ENCODE assay signal across 8 cellular contexts in the genomic region with DNA sequence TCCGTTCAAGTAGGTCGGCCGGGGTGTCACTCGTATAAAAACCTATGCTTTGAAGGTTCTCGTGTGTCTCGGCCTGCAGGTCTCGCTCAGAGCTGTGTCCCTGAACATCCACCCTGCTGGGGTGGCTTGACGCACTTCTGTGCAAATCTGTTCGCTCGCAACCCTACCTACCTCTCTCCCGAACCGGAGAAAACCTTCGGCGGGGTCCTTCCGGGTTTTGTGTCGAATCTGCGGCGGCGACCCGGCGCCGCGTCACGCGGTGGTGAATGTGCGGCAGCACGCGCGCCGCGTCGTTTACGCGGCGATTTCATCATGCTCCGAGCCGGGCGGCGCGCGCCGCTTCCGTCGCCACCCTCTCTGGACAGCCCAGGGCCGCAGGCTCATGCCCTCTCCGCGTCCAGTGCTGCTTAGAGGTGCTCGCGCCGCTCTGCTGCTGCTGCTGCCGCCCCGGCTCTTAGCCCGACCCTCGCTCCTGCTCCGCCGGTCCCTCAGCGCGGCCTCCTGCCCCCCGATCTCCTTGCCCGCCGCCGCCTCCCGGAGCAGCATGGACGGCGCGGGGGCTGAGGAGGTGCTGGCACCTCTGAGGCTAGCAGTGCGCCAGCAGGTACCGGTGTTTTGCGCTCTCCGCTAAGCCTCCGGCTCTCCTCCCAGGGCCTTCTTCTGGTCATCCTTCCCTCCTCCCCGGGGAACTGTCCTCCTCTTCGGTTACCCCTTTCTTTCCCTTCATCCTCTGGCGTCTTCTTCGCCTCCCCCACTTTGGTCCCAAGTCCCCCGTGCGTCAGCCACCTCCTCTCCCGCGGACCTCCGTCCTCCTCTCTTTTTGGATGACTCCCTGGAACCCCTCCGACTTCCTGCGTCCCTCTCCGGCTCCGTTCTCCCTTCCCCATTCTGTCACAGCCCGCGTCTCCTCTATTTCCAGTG. TPM values are rescaled to one million over a fixed set of nuclear protein-coding genes. Genes with fewer than 3 reads are reported as not detected.
DNase-seq lines count a peak whose midpoint lies in the region; ATAC-seq lines count a peak whose summit lies in the region.

A gene with protein sequence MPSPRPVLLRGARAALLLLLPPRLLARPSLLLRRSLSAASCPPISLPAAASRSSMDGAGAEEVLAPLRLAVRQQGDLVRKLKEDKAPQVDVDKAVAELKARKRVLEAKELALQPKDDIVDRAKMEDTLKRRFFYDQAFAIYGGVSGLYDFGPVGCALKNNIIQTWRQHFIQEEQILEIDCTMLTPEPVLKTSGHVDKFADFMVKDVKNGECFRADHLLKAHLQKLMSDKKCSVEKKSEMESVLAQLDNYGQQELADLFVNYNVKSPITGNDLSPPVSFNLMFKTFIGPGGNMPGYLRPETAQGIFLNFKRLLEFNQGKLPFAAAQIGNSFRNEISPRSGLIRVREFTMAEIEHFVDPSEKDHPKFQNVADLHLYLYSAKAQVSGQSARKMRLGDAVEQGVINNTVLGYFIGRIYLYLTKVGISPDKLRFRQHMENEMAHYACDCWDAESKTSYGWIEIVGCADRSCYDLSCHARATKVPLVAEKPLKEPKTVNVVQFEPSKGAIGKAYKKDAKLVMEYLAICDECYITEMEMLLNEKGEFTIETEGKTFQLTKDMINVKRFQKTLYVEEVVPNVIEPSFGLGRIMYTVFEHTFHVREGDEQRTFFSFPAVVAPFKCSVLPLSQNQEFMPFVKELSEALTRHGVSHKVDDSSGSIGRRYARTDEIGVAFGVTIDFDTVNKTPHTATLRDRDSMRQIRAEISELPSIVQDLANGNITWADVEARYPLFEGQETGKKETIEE (plus strand): TSS at position 339 of the 921 bp plus-strand sequence. CDS start 44 bp downstream, at position 383.

- DNase-seq in CMK (ENCODE audit: low read depth) (peak; percentile 62), HS-27A (ENCODE audit: low read depth) (peak; percentile 70), lung microvascular endothelial cell (ENCODE audit: low read depth in 2 of 2) (peak; percentile 95)
- peak; percentile 74 for DNase-seq in NK-92 treated with Interleukin-12 subunit alpha and Interleukin-12 subunit beta, amount 100 ng/mL, for 24 hours (lab: John Stamatoyannopoulos, UW)
- peak; percentile 95 for DNase-seq in activated CD8-positive, alpha-beta memory T cell treated with anti-CD3 and anti-CD28 coated beads for 24 hours
- DNase-seq in effector CD4-positive, alpha-beta T cell: peak; percentile 85
- DNase-seq in stimulated activated CD4-positive, alpha-beta T cell treated with anti-CD3 and anti-CD28 coated beads, TNF-alpha, amount 100 ng/mL, for 4 hours (ENCODE audit: low read depth in 3 of 3): peak; percentile 77 to 81 (median 80)

- peak; percentile 92 for ATAC-seq in GM19468 (IDR thresholded peaks at IDR 0.05; ENCODE audit: extremely low read depth, unreplicated experiment)

RNA-seq across cellular contexts. Expression of the gene that starts here (rescaled TPM):
- total RNA-seq in lung microvascular endothelial cell: 63.0 and 75.0 TPM in 2 replicates

Comparison
In these comparisons a context has a peak if more than half of its experiments do, and no peak if none do; other contexts are left out.
1. Peak in every context shown above with its lines: DNase-seq and ATAC-seq.